11 cellular contexts compared by ENCODE assay signal in genomic region chr15:44812029-44812517, GRCh38.
A peak's percentile ranks its signal among the peaks of the same experiment; 100 is the strongest.
DNase-seq lines count a peak whose midpoint lies in the region; ATAC-seq and TF ChIP-seq lines count a peak whose summit lies in the region.
"Had no signal": no experiment of that assay in that cellular context is flagged by ENCODE, and none has a peak within 500 bp of the region (broad histone marks: within the 10 kb centered on the region; RNA-seq: fewer than 3 reads in every experiment).

No MANE protein-coding gene starts in this region.

- no peaks in the 10 kb centered on the region for H3K9me3 ChIP-seq in colonic mucosa
- no peaks in the 10 kb centered on the region for H3K9me3 ChIP-seq in CD4-positive, alpha-beta T cell (ENCODE audit: control insufficient read depth, low read length)
- H3K9me3 ChIP-seq: Caco-2 had no signal

- no peak overlapping the region for H3K4me3 Mint-ChIP-seq in CD4-positive, alpha-beta T cell
- H3K4me3 Mint-ChIP-seq: immature natural killer cell; naive thymus-derived CD4-positive, alpha-beta T cell had no signal

- H3K4me3 ChIP-seq in colonic mucosa, result no peak overlapping the region

- no peaks in the 10 kb centered on the region for H3K27me3 ChIP-seq in colonic mucosa
- H3K27me3 ChIP-seq in CD4-positive, alpha-beta T cell (ENCODE audit: control insufficient read depth, insufficient read depth, low read length), result no peaks in the 10 kb centered on the region

- H3K9ac ChIP-seq in colonic mucosa (ENCODE audit: low read depth in 2 of 2, low read length in 2 of 2), result peak overlapping the region in 1 of 2 donors; percentile 43

- TF ChIP-seq CTCF in colonic mucosa (IDR thresholded peaks at IDR 0.05), result no peak
- no peak for TF ChIP-seq CTCF in CD4-positive, alpha-beta T cell (IDR thresholded peaks at IDR 0.05)

- no peaks in the 10 kb centered on the region for H3K9me3 Mint-ChIP-seq in CD4-positive, alpha-beta T cell
- H3K9me3 Mint-ChIP-seq: activated T-helper 2 cell treated with anti-CD3 and anti-CD28 coated beads, Interferon-gamma antibody, Interleukin-2, Interleukin-4, amounts not matched to agents 10 μg/mL and 5 μg/mL and 100 μg/mL, durations not matched to agents 14 hours and 24 hours and 36 hours; immature natural killer cell; naive thymus-derived CD4-positive, alpha-beta T cell had no signal

- DNase-seq in NCI-H1092 (lab: John Stamatoyannopoulos, UW) (peak; percentile 90), NCI-H2196 treated with DMSO at 0.1 percent for 48 hours (lab: John Stamatoyannopoulos, UW; ENCODE audit: unreplicated experiment) (peak; percentile 65), colonic mucosa (peak; percentile 95), renal cortical epithelial cell (ENCODE audit: low read depth) (peak; percentile 21)
- no peak for DNase-seq in CD4-positive, alpha-beta T cell
- DNase-seq: immature natural killer cell; naive thymus-derived CD4-positive, alpha-beta T cell had no signal

- peaks cover 12% of the 10 kb centered on the region for H3K27me3 Mint-ChIP-seq in CD4-positive, alpha-beta T cell

- CTCF ChIA-PET in CD4-positive, alpha-beta T cell (lab: Charles Lee), result no interaction called here

- ATAC-seq in GM18870 (IDR thresholded peaks at IDR 0.05; ENCODE audit: unreplicated experiment), result no peak
- no peak for ATAC-seq in CD4-positive, alpha-beta T cell (ENCODE audit: poor library complexity)
- no peak for ATAC-seq in GM18498 (IDR thresholded peaks at IDR 0.05; ENCODE audit: unreplicated experiment)
- ATAC-seq: naive thymus-derived CD4-positive, alpha-beta T cell had no signal

- H3K27ac Mint-ChIP-seq in CD4-positive, alpha-beta T cell, result no peak overlapping the region
- H3K27ac Mint-ChIP-seq: activated T-helper 2 cell treated with anti-CD3 and anti-CD28 coated beads, Interferon-gamma antibody, Interleukin-2, Interleukin-4, amounts not matched to agents 10 μg/mL and 5 μg/mL and 100 μg/mL, durations not matched to agents 14 hours and 24 hours and 36 hours; immature natural killer cell; naive thymus-derived CD4-positive, alpha-beta T cell had no signal

- H3K4me1 Mint-ChIP-seq in CD4-positive, alpha-beta T cell (ENCODE audit: low read depth), result no peaks in the 10 kb centered on the region
- H3K4me1 Mint-ChIP-seq: immature natural killer cell had no signal

- H3K36me3 Mint-ChIP-seq in CD4-positive, alpha-beta T cell (ENCODE audit: low read depth), result no peaks in the 10 kb centered on the region
- H3K36me3 Mint-ChIP-seq: immature natural killer cell; naive thymus-derived CD4-positive, alpha-beta T cell had no signal

- H3K36me3 ChIP-seq in colonic mucosa, result no peaks in the 10 kb centered on the region

- H3K27ac ChIP-seq in colonic mucosa, result peak overlapping the region; percentile 62
- H3K27ac ChIP-seq in CD4-positive, alpha-beta T cell (ENCODE audit: low read depth, low read length), result no peak overlapping the region

- intact Hi-C loops in colonic mucosa (cut with DNase I), result no loop called here
- intact Hi-C loops in CD4-positive, alpha-beta T cell (cut with DNase I, micrococcal nuclease), result no loop called here

- POLR2A ChIA-PET in CD4-positive, alpha-beta T cell (lab: Charles Lee), result no interaction called here

- no peaks in the 10 kb centered on the region for H3K4me1 ChIP-seq in colonic mucosa
- H3K4me1 ChIP-seq: Caco-2 had no signal

Comparison
In these comparisons a context has a peak if more than half of its experiments do, and no peak if none do; other contexts are left out.
1. DNase-seq: peak in NCI-H1092 (single experiment), NCI-H2196 treated with DMSO at 0.1 percent for 48 hours (single experiment), colonic mucosa (single experiment) and renal cortical epithelial cell (single experiment); none in CD4-positive, alpha-beta T cell (0 of 10).